Comparison of ENCODE assay signal across 8 cellular contexts in the genomic region with DNA sequence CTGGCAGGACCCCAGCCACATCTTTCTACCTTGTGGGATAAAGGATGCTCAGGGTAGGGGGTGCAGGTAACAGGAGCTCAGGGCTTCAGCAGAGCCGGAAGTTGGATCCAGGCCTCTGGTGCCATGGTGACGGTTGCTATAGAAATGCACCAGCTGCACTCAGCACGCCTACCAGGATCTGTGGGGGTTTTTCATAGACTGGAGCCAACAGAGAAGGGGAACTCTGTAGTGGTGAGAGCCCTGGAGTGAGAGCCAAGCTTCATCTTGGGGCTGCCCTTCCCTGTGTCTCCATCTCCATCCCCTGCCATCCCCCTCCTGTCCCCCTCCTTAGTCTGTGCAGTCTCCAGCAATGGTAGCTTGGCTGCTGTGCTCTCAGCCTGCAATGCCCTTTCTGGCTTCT. TPM values are rescaled to one million over a fixed set of nuclear protein-coding genes. Genes with fewer than 3 reads are reported as not detected.
A peak's percentile ranks its signal among the peaks of the same experiment; 100 is the strongest.
DNase-seq lines count a peak whose midpoint lies in the region; ATAC-seq and TF ChIP-seq lines count a peak whose summit lies in the region.

No MANE protein-coding gene starts in this region.

- DNase-seq in DMS79 (lab: John Stamatoyannopoulos, UW) (peak; percentile 46), NCI-H1417 treated with DMSO at 0.1 percent for 48 hours (lab: John Stamatoyannopoulos, UW) (peak; percentile 50), cerebellar nuclear complex (lab: John Stamatoyannopoulos, UW) (peak; percentile 35 to 72), SW480 (ENCODE audit: low spot score) (no peak), HEK293T (ENCODE audit: extremely low spot score) (no peak), smooth muscle cell (lab: John Stamatoyannopoulos, UW; ENCODE audit: unreplicated experiment) (no peak)
- peak; percentile 9 for DNase-seq in stimulated activated naive B cell treated with anti-CD40 and anti-IgM and Interleukin-4, amounts not matched to agents 10 μg/mL and 1 μg/mL and 100 μg/mL, for 72 hours

- H3F3A ChIP-seq in smooth muscle cell (ENCODE audit: low read depth): no peaks in the 10 kb centered on the region

- H2AFZ ChIP-seq in smooth muscle cell (ENCODE audit: low read depth): no peak overlapping the region

- POLR2A ChIA-PET in HEK293T (lab: Yijun Ruan, JAX): no interaction called here

- H3K27ac Mint-ChIP-seq in stimulated activated naive B cell treated with anti-CD40 and anti-IgM and Interleukin-4, amounts not matched to agents 10 μg/mL and 1 μg/mL and 100 μg/mL, for 72 hours: peak overlapping the region; percentile 38

- H3K27me3 ChIP-seq in smooth muscle cell (ENCODE audit: low read depth): no peaks in the 10 kb centered on the region

- CTCF ChIA-PET in HEK293T (lab: Yijun Ruan, JAX): no interaction called here

- peaks cover 0 to 11% of the 10 kb centered on the region in 2 donors for H3K27me3 Mint-ChIP-seq in stimulated activated naive B cell treated with anti-CD40 and anti-IgM and Interleukin-4, amounts not matched to agents 10 μg/mL and 1 μg/mL and 100 μg/mL, for 72 hours

- H3K79me2 ChIP-seq in smooth muscle cell (ENCODE audit: low read depth): no peaks in the 10 kb centered on the region

- H3K36me3 ChIP-seq in smooth muscle cell (ENCODE audit: low read depth): no peaks in the 10 kb centered on the region

- H3K4me1 Mint-ChIP-seq in stimulated activated naive B cell treated with anti-CD40 and anti-IgM and Interleukin-4, amounts not matched to agents 10 μg/mL and 1 μg/mL and 100 μg/mL, for 72 hours: peaks cover 15 to 20% of the 10 kb centered on the region in 2 donors

- H3K4me3 ChIP-seq in smooth muscle cell: no peak overlapping the region

- no peaks in the 10 kb centered on the region for H3K9me3 ChIP-seq in smooth muscle cell (replicated peaks; ENCODE audit: low read depth)

- H4K20me1 ChIP-seq in smooth muscle cell (ENCODE audit: low read depth): no peaks in the 10 kb centered on the region

- WGBS in smooth muscle cell (ENCODE audit: low lambda C conversion rate): 85% methylated on average over 3 of the region's 3 CpGs

- H3K4me2 ChIP-seq in smooth muscle cell: no peak overlapping the region

- H3K9ac ChIP-seq in smooth muscle cell (ENCODE audit: low read depth): no peak overlapping the region

- peaks cover 8% of the 10 kb centered on the region for H3K4me1 ChIP-seq in smooth muscle cell (ENCODE audit: low read depth)

- H3K36me3 Mint-ChIP-seq in stimulated activated naive B cell treated with anti-CD40 and anti-IgM and Interleukin-4, amounts not matched to agents 10 μg/mL and 1 μg/mL and 100 μg/mL, for 72 hours: no peaks in the 10 kb centered on the region

- H3K9me3 Mint-ChIP-seq in stimulated activated naive B cell treated with anti-CD40 and anti-IgM and Interleukin-4, amounts not matched to agents 10 μg/mL and 1 μg/mL and 100 μg/mL, for 72 hours: no peaks in the 10 kb centered on the region

- TF ChIP-seq CTCF in smooth muscle cell (IDR thresholded peaks at IDR 0.05; ENCODE audit: borderline replicate concordance, insufficient read depth, poor library complexity, severe bottlenecking): no peak

- H3K27ac ChIP-seq in smooth muscle cell (ENCODE audit: low read depth): no peak overlapping the region

- peak; percentile 93 for ATAC-seq in GM21529 (IDR thresholded peaks at IDR 0.05; ENCODE audit: unreplicated experiment)
- peak; percentile 74 to 91 for ATAC-seq in stimulated activated naive B cell treated with anti-CD40 and anti-IgM and Interleukin-4, amounts not matched to agents 10 μg/mL and 1 μg/mL and 100 μg/mL, for 72 hours (replicated peaks)

- no peak overlapping the region for H3K4me3 Mint-ChIP-seq in stimulated activated naive B cell treated with anti-CD40 and anti-IgM and Interleukin-4, amounts not matched to agents 10 μg/mL and 1 μg/mL and 100 μg/mL, for 72 hours

TF ChIP-seq in HEK293T, 16 proteins besides CTCF, POLR2A, EP300 and RAD21:
- TF ChIP-seq PKNOX1 (IDR thresholded peaks at IDR 0.05): no peak
- TF ChIP-seq SUZ12 (IDR thresholded peaks at IDR 0.05): no peak
- no peak for TF ChIP-seq FOXA1 (IDR thresholded peaks at IDR 0.05)
- no peak for TF ChIP-seq FOXK2 (IDR thresholded peaks at IDR 0.05)
- TF ChIP-seq ZNF384 (IDR thresholded peaks at IDR 0.05): no peak

RNA-seq across cellular contexts. Expression of gene BOD1, which starts 27.5 kb away (rescaled TPM):
- total RNA-seq in smooth muscle cell: 53.3 and 58.3 TPM in 2 replicates
- 51.3 and 56.5 TPM in 2 replicates for polyA plus RNA-seq in smooth muscle cell

Comparison
In these comparisons a context has a peak if more than half of its experiments do, and no peak if none do; other contexts are left out.
1. DNase-seq: peak in DMS79 (single experiment), NCI-H1417 treated with DMSO at 0.1 percent for 48 hours (single experiment), cerebellar nuclear complex (2 of 2) and stimulated activated naive B cell treated with anti-CD40 and anti-IgM and Interleukin-4, amounts not matched to agents 10 μg/mL and 1 μg/mL and 100 μg/mL, for 72 hours (single experiment); none in SW480 (single experiment), HEK293T (single experiment) and smooth muscle cell (single experiment).